1 cellular context compared by ENCODE assay signal in genomic region chr1:101050869-101051268, GRCh38.
TF ChIP-seq lines count a peak whose summit lies in the region.

No MANE protein-coding gene starts in this region.

TF ChIP-seq in K562, 482 proteins besides CTCF, POLR2A, EP300 and RAD21 (continued from another document):
- TF ChIP-seq ZBTB5 (IDR thresholded peaks at IDR 0.05) (no peak), ZNF174 (CRISPR knock-in tag; IDR thresholded peaks at IDR 0.05) (no peak), C11orf30 (IDR thresholded peaks at IDR 0.05; ENCODE audit: low read depth) (peak; percentile 91), ZNF780A (CRISPR knock-in tag; IDR thresholded peaks at IDR 0.05) (no peak), ZNF324 (CRISPR knock-in tag; IDR thresholded peaks at IDR 0.05) (no peak), CBFA2T3 (IDR thresholded peaks at IDR 0.05) (peak; percentile 11; the same call in 1 of the 2 replicates), ARNT (IDR thresholded peaks at IDR 0.05) (no peak), ZNF24 (IDR thresholded peaks at IDR 0.05) (no peak), NFXL1 (CRISPR knock-in tag; IDR thresholded peaks at IDR 0.05) (no peak), XRCC3 (IDR thresholded peaks at IDR 0.05) (no peak), MAFK (IDR thresholded peaks at IDR 0.05; ENCODE audit: low read length) (peak; percentile 84), ASH1L (IDR thresholded peaks at IDR 0.05; ENCODE audit: borderline replicate concordance, low read depth, partially characterized antibody) (no peak), MBD2 (IDR thresholded peaks at IDR 0.05; ENCODE audit: borderline replicate concordance, low read depth) (no peak), TAL1 (IDR thresholded peaks at IDR 0.05) (0 out of 2 replicates have a peak, but pooled peaks have one; percentile 15), DACH1 (IDR thresholded peaks at IDR 0.05; ENCODE audit: partially characterized antibody) (peak; percentile 84), ZEB2 (IDR thresholded peaks at IDR 0.05) (no peak), MCM7 (IDR thresholded peaks at IDR 0.05) (no peak), RBM39 (optimal IDR thresholded peaks at IDR 0.05; ENCODE audit: low read depth, low read length) (no peak), GTF2E2 (tag; IDR thresholded peaks at IDR 0.05) (no peak), ZNF408 (CRISPR knock-in tag; IDR thresholded peaks at IDR 0.05; ENCODE audit: low read depth) (no peak), E2F8 (IDR thresholded peaks at IDR 0.05; ENCODE audit: low read depth, partially characterized antibody) (no peak), ZNF695 (CRISPR knock-in tag; IDR thresholded peaks at IDR 0.05) (no peak), POU5F1 (IDR thresholded peaks at IDR 0.05; ENCODE audit: borderline replicate concordance, low read depth, low read length, partially characterized antibody) (no peak), TCF3 (CRISPR knock-in tag; IDR thresholded peaks at IDR 0.05) (peak; percentile 39; the same call in 1 of the 2 replicates), GABPB1 (CRISPR knock-in tag; IDR thresholded peaks at IDR 0.05) (no peak), MAFG (tag; conservative IDR thresholded peaks at IDR 0.05) (peak; percentile 93), ZNF143 (CRISPR knock-in tag; IDR thresholded peaks at IDR 0.05) (no peak), KAT8 (IDR thresholded peaks at IDR 0.05; ENCODE audit: low read depth) (no peak), ZNF217 (CRISPR knock-in tag; IDR thresholded peaks at IDR 0.05) (no peak), MTA3 (IDR thresholded peaks at IDR 0.05; ENCODE audit: borderline replicate concordance) (no peak), MAFF (IDR thresholded peaks at IDR 0.05; ENCODE audit: low read length) (peak; percentile 87), ZNF316 (IDR thresholded peaks at IDR 0.05) (peak; percentile 95), RCOR1 (IDR thresholded peaks at IDR 0.05; ENCODE audit: borderline replicate concordance in 1 of 2, low read depth in 2 of 2, low read length in 2 of 2) (no peak), ZNF75A (CRISPR knock-in tag; IDR thresholded peaks at IDR 0.05) (no peak), SRSF7 (optimal IDR thresholded peaks at IDR 0.05; ENCODE audit: low read depth, low read length) (no peak), FOXJ3 (CRISPR knock-in tag; IDR thresholded peaks at IDR 0.05) (no peak)
- TF ChIP-seq, protein P1, sequence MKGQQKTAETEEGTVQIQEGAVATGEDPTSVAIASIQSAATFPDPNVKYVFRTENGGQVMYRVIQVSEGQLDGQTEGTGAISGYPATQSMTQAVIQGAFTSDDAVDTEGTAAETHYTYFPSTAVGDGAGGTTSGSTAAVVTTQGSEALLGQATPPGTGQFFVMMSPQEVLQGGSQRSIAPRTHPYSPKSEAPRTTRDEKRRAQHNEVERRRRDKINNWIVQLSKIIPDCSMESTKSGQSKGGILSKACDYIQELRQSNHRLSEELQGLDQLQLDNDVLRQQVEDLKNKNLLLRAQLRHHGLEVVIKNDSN (CRISPR knock-in tag; IDR thresholded peaks at IDR 0.05) = no peak
- TF ChIP-seq, protein P2, sequence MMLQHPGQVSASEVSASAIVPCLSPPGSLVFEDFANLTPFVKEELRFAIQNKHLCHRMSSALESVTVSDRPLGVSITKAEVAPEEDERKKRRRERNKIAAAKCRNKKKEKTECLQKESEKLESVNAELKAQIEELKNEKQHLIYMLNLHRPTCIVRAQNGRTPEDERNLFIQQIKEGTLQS (IDR thresholded peaks at IDR 0.05) = no peak
- TF ChIP-seq, protein P2 (CRISPR knock-in tag; conservative IDR thresholded peaks at IDR 0.05) = no peak
- TF ChIP-seq, protein P3, sequence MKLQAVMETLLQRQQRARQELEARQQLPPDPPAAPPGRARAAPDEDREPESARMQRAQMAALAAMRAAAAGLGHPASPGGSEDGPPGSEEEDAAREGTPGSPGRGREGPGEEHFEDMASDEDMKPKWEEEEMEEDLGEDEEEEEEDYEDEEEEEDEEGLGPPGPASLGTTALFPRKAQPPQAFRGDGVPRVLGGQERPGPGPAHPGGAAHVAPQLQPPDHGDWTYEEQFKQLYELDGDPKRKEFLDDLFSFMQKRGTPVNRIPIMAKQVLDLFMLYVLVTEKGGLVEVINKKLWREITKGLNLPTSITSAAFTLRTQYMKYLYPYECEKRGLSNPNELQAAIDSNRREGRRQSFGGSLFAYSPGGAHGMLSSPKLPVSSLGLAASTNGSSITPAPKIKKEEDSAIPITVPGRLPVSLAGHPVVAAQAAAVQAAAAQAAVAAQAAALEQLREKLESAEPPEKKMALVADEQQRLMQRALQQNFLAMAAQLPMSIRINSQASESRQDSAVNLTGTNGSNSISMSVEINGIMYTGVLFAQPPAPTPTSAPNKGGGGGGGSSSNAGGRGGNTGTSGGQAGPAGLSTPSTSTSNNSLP (IDR thresholded peaks at IDR 0.05; ENCODE audit: borderline replicate concordance, low read depth, low read length) = 0 out of 2 replicates have a peak, but pooled peaks have one; percentile 6
- TF ChIP-seq, protein P4, sequence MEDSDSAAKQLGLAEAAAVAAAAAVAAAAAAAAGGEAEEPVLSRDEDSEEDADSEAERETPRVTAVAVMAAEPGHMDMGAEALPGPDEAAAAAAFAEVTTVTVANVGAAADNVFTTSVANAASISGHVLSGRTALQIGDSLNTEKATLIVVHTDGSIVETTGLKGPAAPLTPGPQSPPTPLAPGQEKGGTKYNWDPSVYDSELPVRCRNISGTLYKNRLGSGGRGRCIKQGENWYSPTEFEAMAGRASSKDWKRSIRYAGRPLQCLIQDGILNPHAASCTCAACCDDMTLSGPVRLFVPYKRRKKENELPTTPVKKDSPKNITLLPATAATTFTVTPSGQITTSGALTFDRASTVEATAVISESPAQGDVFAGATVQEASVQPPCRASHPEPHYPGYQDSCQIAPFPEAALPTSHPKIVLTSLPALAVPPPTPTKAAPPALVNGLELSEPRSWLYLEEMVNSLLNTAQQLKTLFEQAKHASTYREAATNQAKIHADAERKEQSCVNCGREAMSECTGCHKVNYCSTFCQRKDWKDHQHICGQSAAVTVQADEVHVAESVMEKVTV (CRISPR knock-in tag; IDR thresholded peaks at IDR 0.05) = no peak
- TF ChIP-seq, protein P5, sequence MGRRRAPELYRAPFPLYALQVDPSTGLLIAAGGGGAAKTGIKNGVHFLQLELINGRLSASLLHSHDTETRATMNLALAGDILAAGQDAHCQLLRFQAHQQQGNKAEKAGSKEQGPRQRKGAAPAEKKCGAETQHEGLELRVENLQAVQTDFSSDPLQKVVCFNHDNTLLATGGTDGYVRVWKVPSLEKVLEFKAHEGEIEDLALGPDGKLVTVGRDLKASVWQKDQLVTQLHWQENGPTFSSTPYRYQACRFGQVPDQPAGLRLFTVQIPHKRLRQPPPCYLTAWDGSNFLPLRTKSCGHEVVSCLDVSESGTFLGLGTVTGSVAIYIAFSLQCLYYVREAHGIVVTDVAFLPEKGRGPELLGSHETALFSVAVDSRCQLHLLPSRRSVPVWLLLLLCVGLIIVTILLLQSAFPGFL (CRISPR knock-in tag; IDR thresholded peaks at IDR 0.05) = no peak
- TF ChIP-seq, protein P6, sequence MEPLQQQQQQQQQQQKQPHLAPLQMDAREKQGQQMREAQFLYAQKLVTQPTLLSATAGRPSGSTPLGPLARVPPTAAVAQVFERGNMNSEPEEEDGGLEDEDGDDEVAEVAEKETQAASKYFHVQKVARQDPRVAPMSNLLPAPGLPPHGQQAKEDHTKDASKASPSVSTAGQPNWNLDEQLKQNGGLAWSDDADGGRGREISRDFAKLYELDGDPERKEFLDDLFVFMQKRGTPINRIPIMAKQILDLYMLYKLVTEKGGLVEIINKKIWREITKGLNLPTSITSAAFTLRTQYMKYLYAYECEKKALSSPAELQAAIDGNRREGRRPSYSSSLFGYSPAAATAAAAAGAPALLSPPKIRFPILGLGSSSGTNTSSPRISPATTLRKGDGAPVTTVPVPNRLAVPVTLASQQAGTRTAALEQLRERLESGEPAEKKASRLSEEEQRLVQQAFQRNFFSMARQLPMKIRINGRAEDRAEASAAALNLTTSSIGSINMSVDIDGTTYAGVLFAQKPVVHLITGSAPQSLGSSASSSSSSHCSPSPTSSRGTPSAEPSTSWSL (CRISPR knock-in tag; IDR thresholded peaks at IDR 0.05; ENCODE audit: borderline replicate concordance) = no peak
- TF ChIP-seq, protein P7, sequence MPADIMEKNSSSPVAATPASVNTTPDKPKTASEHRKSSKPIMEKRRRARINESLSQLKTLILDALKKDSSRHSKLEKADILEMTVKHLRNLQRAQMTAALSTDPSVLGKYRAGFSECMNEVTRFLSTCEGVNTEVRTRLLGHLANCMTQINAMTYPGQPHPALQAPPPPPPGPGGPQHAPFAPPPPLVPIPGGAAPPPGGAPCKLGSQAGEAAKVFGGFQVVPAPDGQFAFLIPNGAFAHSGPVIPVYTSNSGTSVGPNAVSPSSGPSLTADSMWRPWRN (IDR thresholded peaks at IDR 0.05; ENCODE audit: low read depth) = no peak
